ENCODE assay signal across 1 cellular context in genomic region chr12:120247183-120247582, GRCh38.
TF ChIP-seq lines count a peak whose summit lies in the region.

No MANE protein-coding gene starts in this region.

TF ChIP-seq in SK-N-SH, 30 proteins besides CTCF, POLR2A, EP300 and RAD21:
- no peak for TF ChIP-seq IRF3 (IDR thresholded peaks at IDR 0.05; ENCODE audit: low read depth, low read length)
- TF ChIP-seq SMC3 (IDR thresholded peaks at IDR 0.05; ENCODE audit: low read depth, low read length), result no peak
- TF ChIP-seq RFX5 (IDR thresholded peaks at IDR 0.05; ENCODE audit: low read length), result no peak
- no peak for TF ChIP-seq GABPA (IDR thresholded peaks at IDR 0.05; ENCODE audit: low read depth)
- TF ChIP-seq GATA2 (CRISPR knock-in tag; IDR thresholded peaks at IDR 0.05), result no peak
- TF ChIP-seq FOXM1 (IDR thresholded peaks at IDR 0.05; ENCODE audit: low read depth), result no peak
- TF ChIP-seq MAX (IDR thresholded peaks at IDR 0.05; ENCODE audit: low read depth), result no peak
- TF ChIP-seq SIN3A (IDR thresholded peaks at IDR 0.05; ENCODE audit: borderline replicate concordance, low read depth, low read length), result no peak
- no peak for TF ChIP-seq ELF1 (IDR thresholded peaks at IDR 0.05)
- no peak for TF ChIP-seq TCF12 (IDR thresholded peaks at IDR 0.05)
- no peak for TF ChIP-seq YY1 (IDR thresholded peaks at IDR 0.05; ENCODE audit: low read depth)
- TF ChIP-seq NFIC (IDR thresholded peaks at IDR 0.05; ENCODE audit: borderline replicate concordance), result no peak
- no peak for TF ChIP-seq EZH2phosphoT487 (IDR thresholded peaks at IDR 0.05; ENCODE audit: borderline replicate concordance, low read depth)
- TF ChIP-seq PBX3 (IDR thresholded peaks at IDR 0.05), result no peak
- no peak for TF ChIP-seq FOXJ3 (CRISPR knock-in tag; IDR thresholded peaks at IDR 0.05)
- TF ChIP-seq RCOR1 (IDR thresholded peaks at IDR 0.05; ENCODE audit: low read length), result no peak
- no peak for TF ChIP-seq CHD2 (IDR thresholded peaks at IDR 0.05; ENCODE audit: low read length, partially characterized antibody)
- TF ChIP-seq FOSL2 (IDR thresholded peaks at IDR 0.05; ENCODE audit: borderline replicate concordance, low read depth), result no peak
- TF ChIP-seq TEAD4 (IDR thresholded peaks at IDR 0.05; ENCODE audit: borderline replicate concordance, insufficient read depth), result no peak
